Comparison of ENCODE assay signal across 8 cellular contexts in genomic region chr22:38305481-38306448, GRCh38. TPM values are rescaled to one million over a fixed set of nuclear protein-coding genes. Genes with fewer than 3 reads are reported as not detected.
A peak's percentile ranks its signal among the peaks of the same experiment; 100 is the strongest.
DNase-seq lines count a peak whose midpoint lies in the region; ATAC-seq and TF ChIP-seq lines count a peak whose summit lies in the region.

No MANE protein-coding gene starts in this region.

- H4K8ac ChIP-seq in mesenchymal stem cell (ENCODE audit: low read length) = no peak overlapping the region

- no peak overlapping the region for H3K18ac ChIP-seq in mesenchymal stem cell (ENCODE audit: low read depth in 1 of 2, low read length in 2 of 2)

- H4K91ac ChIP-seq in mesenchymal stem cell (ENCODE audit: low read length) = no peak overlapping the region

- TF ChIP-seq POLR2A in vagina (IDR thresholded peaks at IDR 0.05) = no peak

- H2AK5ac ChIP-seq in mesenchymal stem cell (ENCODE audit: low read length, severe bottlenecking) = no peak overlapping the region

- H3K4me2 ChIP-seq in mesenchymal stem cell (ENCODE audit: low read length, poor library complexity, severe bottlenecking) = peak overlapping the region; percentile 38
- H3K4me2 ChIP-seq in SK-N-SH = no peak overlapping the region

- H3K4ac ChIP-seq in mesenchymal stem cell (ENCODE audit: low read depth in 1 of 2, low read length in 2 of 2) = no peak overlapping the region

- TF ChIP-seq EP300 in SK-N-SH (IDR thresholded peaks at IDR 0.05; ENCODE audit: borderline replicate concordance in 1 of 2, low read depth in 1 of 2, low read length in 1 of 2) = no peak

- POLR2A ChIA-PET in A673 (lab: Charles Lee; ENCODE audit: low non-redundant PET) (no interaction called here), RWPE1 (lab: Yijun Ruan, JAX; ENCODE audit: low non-redundant PET) (no interaction called here), SK-N-SH (lab: Yijun Ruan, JAX) (no interaction called here)

- no peak overlapping the region for H3K14ac ChIP-seq in mesenchymal stem cell (ENCODE audit: low read length in 2 of 2)

- H3K9me2 ChIP-seq in SK-N-SH = no peaks in the 10 kb centered on the region

- H3K4me3 ChIP-seq in A673 (ENCODE audit: low read depth, low read length, poor library complexity, severe bottlenecking) (peak overlapping the region; percentile 5), choroid plexus epithelial cell (ENCODE audit: low read depth, low read length) (no peak overlapping the region), mesenchymal stem cell (ENCODE audit: insufficient read depth in 1 of 2, low read depth in 1 of 2, low read length in 2 of 2) (peak overlapping the region in 1 of 2 experiments; percentile 36), vagina (no peak overlapping the region), SK-N-SH (ENCODE audit: low read depth in 2 of 2, low read length in 1 of 2) (no peak overlapping the region)

- H4K20me1 ChIP-seq in SK-N-SH (ENCODE audit: insufficient read depth) = peaks cover 78% of the 10 kb centered on the region

- H3F3A ChIP-seq in SK-N-SH (replicated peaks; ENCODE audit: insufficient read depth) = no peaks in the 10 kb centered on the region

- no peak overlapping the region for H2BK12ac ChIP-seq in mesenchymal stem cell (ENCODE audit: low read length in 2 of 2)

- no peak overlapping the region for H3K23ac ChIP-seq in mesenchymal stem cell (ENCODE audit: low read length in 2 of 2)

- no TSS peak for BruUV-seq in A673 (replicated peaks; lab: Mats Ljungman, UMichigan)

- 65% methylated on average over 15 of the region's 16 CpGs for WGBS in mesenchymal stem cell
- 71% methylated on average over 16 of the region's 16 CpGs for WGBS in SK-N-SH (ENCODE audit: low lambda C conversion rate)

- no peaks in the 10 kb centered on the region for H3K27me3 ChIP-seq in A673 (replicated peaks; ENCODE audit: insufficient read depth, low read depth, low read length, poor library complexity)
- H3K27me3 ChIP-seq in mesenchymal stem cell (ENCODE audit: control insufficient read depth in 1 of 2, insufficient read depth in 1 of 2, low read length in 2 of 2) = no peaks in the 10 kb centered on the region
- H3K27me3 ChIP-seq in vagina = no peaks in the 10 kb centered on the region
- no peaks in the 10 kb centered on the region for H3K27me3 ChIP-seq in SK-N-SH (ENCODE audit: insufficient read depth)

- peaks cover 3% of the 10 kb centered on the region for H3K79me1 ChIP-seq in mesenchymal stem cell (replicated peaks; ENCODE audit: low read length, poor library complexity, severe bottlenecking)

- H3K9ac ChIP-seq in mesenchymal stem cell (ENCODE audit: low read length) (peak overlapping the region; percentile 72), SK-N-SH (no peak overlapping the region)

- no peak overlapping the region for H2BK15ac ChIP-seq in mesenchymal stem cell (ENCODE audit: low read depth, poor library complexity, severe bottlenecking)

- no peak for TF ChIP-seq CTCF in A673 (conservative IDR thresholded peaks at IDR 0.05; ENCODE audit: low read depth, low read length)
- no peak for TF ChIP-seq CTCF in RWPE1 (conservative IDR thresholded peaks at IDR 0.05; ENCODE audit: low read depth)
- TF ChIP-seq CTCF in choroid plexus epithelial cell (conservative IDR thresholded peaks at IDR 0.05; ENCODE audit: low read depth, low read length) = peak; percentile 16
- TF ChIP-seq CTCF in vagina (IDR thresholded peaks at IDR 0.05) = no peak
- no peak for TF ChIP-seq CTCF in SK-N-SH (IDR thresholded peaks at IDR 0.05)

- peaks cover 87% of the 10 kb centered on the region for H3K79me2 ChIP-seq in SK-N-SH (ENCODE audit: insufficient read depth)

- H3K9me3 ChIP-seq in A673 (ENCODE audit: low read depth, low read length, poor library complexity, severe bottlenecking) (no peaks in the 10 kb centered on the region), mesenchymal stem cell (ENCODE audit: control insufficient read depth, low read length) (no peaks in the 10 kb centered on the region), vagina (no peaks in the 10 kb centered on the region), SK-N-SH (no peaks in the 10 kb centered on the region)

- H2BK120ac ChIP-seq in mesenchymal stem cell (ENCODE audit: low read depth, low read length) = no peak overlapping the region

- CTCF ChIA-PET in A673 (lab: Charles Lee) = interaction anchor here (0.6 to 1.1 kb wide), 5 partner anchors 19 to 553 kb away, joined by 3 to 4 read pairs (median 4); no protein-coding TSS in a partner anchor
- CTCF ChIA-PET in RWPE1 (lab: Yijun Ruan, JAX) = interaction anchor here (1.0 kb wide), 1 partner anchor 10 kb away, joined by 6 read pairs; no protein-coding TSS in a partner anchor
- CTCF ChIA-PET in SK-N-SH (lab: Yijun Ruan, JAX) = no interaction called here

- intact Hi-C loops in A673 (cut with micrococcal nuclease; ENCODE audit: unreplicated experiment) = no loop called here
- intact Hi-C loops in vagina (cut with DNase I) = loop anchor here (10.0 kb wide), 1 partner anchor 49 kb away; no protein-coding TSS in a partner anchor

- H3K27ac ChIP-seq in A673 (ENCODE audit: low read depth, low read length, poor library complexity, severe bottlenecking) (peak overlapping the region; percentile 66), RWPE1 (peak overlapping the region; percentile 100), mesenchymal stem cell (ENCODE audit: low read length, poor library complexity, severe bottlenecking) (peak overlapping the region; percentile 76), vagina (peak overlapping the region; percentile 56), SK-N-SH (ENCODE audit: low read depth in 2 of 2, low read length in 1 of 2) (peak overlapping the region in 1 of 2 experiments; percentile 38; a peak in 1 of 4 replicates)

- no peak overlapping the region for H2BK5ac ChIP-seq in mesenchymal stem cell (ENCODE audit: low read depth, low read length, poor library complexity, severe bottlenecking)

- H3K4me1 ChIP-seq in A673 (ENCODE audit: insufficient read depth, low read length, poor library complexity, severe bottlenecking) = peaks cover 36% of the 10 kb centered on the region
- H3K4me1 ChIP-seq in mesenchymal stem cell (ENCODE audit: control insufficient read depth, insufficient read depth, low read depth, low read length) = peaks cover 45% of the 10 kb centered on the region
- H3K4me1 ChIP-seq in vagina = peaks cover 73% of the 10 kb centered on the region
- H3K4me1 ChIP-seq in SK-N-SH (ENCODE audit: control insufficient read depth in 1 of 2, insufficient read depth in 2 of 2, low read depth in 1 of 2, low read length in 1 of 2) = peaks cover under 1 to 3% of the 10 kb centered on the region in 2 experiments; a peak in 2 of 4 replicates

- H2AFZ ChIP-seq in mesenchymal stem cell (ENCODE audit: low read depth, low read length) = no peak overlapping the region
- no peak overlapping the region for H2AFZ ChIP-seq in SK-N-SH (ENCODE audit: low read depth)

- peak; percentile 54 for ATAC-seq in GM18870 (IDR thresholded peaks at IDR 0.05; ENCODE audit: unreplicated experiment)
- ATAC-seq in HG03103 (IDR thresholded peaks at IDR 0.05; ENCODE audit: low read depth, unreplicated experiment) = peak; percentile 47

- DNase-seq in A673 (ENCODE audit: low spot score) (peak; percentile 56), RWPE1 (ENCODE audit: low spot score) (no peak), choroid plexus epithelial cell (ENCODE audit: low read depth) (peak; percentile 69), mesenchymal stem cell (peak; percentile 55), vagina (ENCODE audit: extremely low spot score in 2 of 2) (no peak), SK-N-SH (no peak)

- peaks cover 60% of the 10 kb centered on the region for H3K36me3 ChIP-seq in A673 (ENCODE audit: insufficient read depth, low read length, poor library complexity, severe bottlenecking)
- H3K36me3 ChIP-seq in mesenchymal stem cell (ENCODE audit: control insufficient read depth in 1 of 2, insufficient read depth in 2 of 2, low read depth in 1 of 2, low read length in 2 of 2) = peaks cover 57 to 73% of the 10 kb centered on the region in 2 experiments
- H3K36me3 ChIP-seq in vagina = peaks cover 0 to 42% of the 10 kb centered on the region in 2 donors
- H3K36me3 ChIP-seq in SK-N-SH (replicated peaks in 1 of 2; ENCODE audit: control insufficient read depth in 1 of 2, insufficient read depth in 2 of 2, low read length in 1 of 2) = peaks cover 0 to 9% of the 10 kb centered on the region in 2 experiments

- TF ChIP-seq RAD21 in SK-N-SH (IDR thresholded peaks at IDR 0.05; ENCODE audit: low read length) = no peak

TF ChIP-seq in SK-N-SH, 30 proteins besides CTCF, POLR2A, EP300 and RAD21 (continues in another document):
- TF ChIP-seq NFIC (IDR thresholded peaks at IDR 0.05; ENCODE audit: borderline replicate concordance) (no peak), IRF3 (IDR thresholded peaks at IDR 0.05; ENCODE audit: low read depth, low read length) (no peak), POLR2AphosphoS5 (IDR thresholded peaks at IDR 0.05; ENCODE audit: low read depth, low read length) (no peak), TCF12 (IDR thresholded peaks at IDR 0.05) (no peak), FOXJ3 (CRISPR knock-in tag; IDR thresholded peaks at IDR 0.05) (no peak), NRF1 (IDR thresholded peaks at IDR 0.05; ENCODE audit: low read depth, low read length) (no peak), GABPA (IDR thresholded peaks at IDR 0.05; ENCODE audit: low read depth) (no peak), SMC3 (IDR thresholded peaks at IDR 0.05; ENCODE audit: low read depth, low read length) (no peak)

RNA-seq across cellular contexts. Expression of gene CSNK1E, which starts 11.5 kb away (rescaled TPM):
- total RNA-seq in A673 (2021) = 196 and 200 TPM in 2 replicates
- polyA plus RNA-seq in mesenchymal stem cell (2013, experiment 1 of 2) = 175 TPM
- 170 TPM for polyA plus RNA-seq in mesenchymal stem cell (2013, experiment 2 of 2)
- 162 TPM for total RNA-seq in vagina
- 126 and 130 TPM in 2 replicates for polyA plus RNA-seq in SK-N-SH (2012; rRNA removed)
- 57.8 and 84.5 TPM in 2 replicates for polyA plus RNA-seq in SK-N-SH (2012; cell fraction: cytosol; rRNA removed)
- polyA plus RNA-seq in SK-N-SH (2012; cell fraction: nucleus; rRNA removed) = 236 and 305 TPM in 2 replicates

RNA-seq across cellular contexts. Expression of gene TMEM184B, which starts 33.0 kb away (rescaled TPM):
- total RNA-seq in A673 (2021) = 45.6 and 50.9 TPM in 2 replicates
- 71.3 TPM for polyA plus RNA-seq in mesenchymal stem cell (2013, experiment 1 of 2)
- polyA plus RNA-seq in mesenchymal stem cell (2013, experiment 2 of 2) = 71.6 TPM
- 50.8 TPM for total RNA-seq in vagina
- 17.4 and 25.3 TPM in 2 replicates for polyA plus RNA-seq in SK-N-SH (2012; rRNA removed)
- 13.1 and 18.7 TPM in 2 replicates for polyA plus RNA-seq in SK-N-SH (2012; cell fraction: cytosol; rRNA removed)
- 42.9 and 45.0 TPM in 2 replicates for polyA plus RNA-seq in SK-N-SH (2012; cell fraction: nucleus; rRNA removed)

Comparison
In these comparisons a context has a peak if more than half of its experiments do, and no peak if none do; other contexts are left out.
1. DNase-seq: peak in A673 (single experiment), choroid plexus epithelial cell (single experiment) and mesenchymal stem cell (single experiment); none in RWPE1 (single experiment), vagina (0 of 2) and SK-N-SH (single experiment).